Comparison of ENCODE assay signal across 1 cellular context in genomic region chr6:80287607-80288006, GRCh38.
TF ChIP-seq lines count a peak whose summit lies in the region.

No MANE protein-coding gene starts in this region.

TF ChIP-seq in WTC11, 78 proteins besides CTCF, POLR2A, EP300 and RAD21 (continued from another document):
- TF ChIP-seq ARID4B (CRISPR knock-in tag; IDR thresholded peaks at IDR 0.05; ENCODE audit: borderline replicate concordance): no peak
- TF ChIP-seq OVOL2 (CRISPR knock-in tag; IDR thresholded peaks at IDR 0.05; ENCODE audit: borderline replicate concordance): no peak
- TF ChIP-seq CBFB (CRISPR knock-in tag; IDR thresholded peaks at IDR 0.05; ENCODE audit: low read depth): no peak
- TF ChIP-seq GABPB1 (CRISPR knock-in tag; IDR thresholded peaks at IDR 0.05): no peak
- TF ChIP-seq SOX15 (CRISPR knock-in tag; IDR thresholded peaks at IDR 0.05): no peak
- TF ChIP-seq, protein P1, sequence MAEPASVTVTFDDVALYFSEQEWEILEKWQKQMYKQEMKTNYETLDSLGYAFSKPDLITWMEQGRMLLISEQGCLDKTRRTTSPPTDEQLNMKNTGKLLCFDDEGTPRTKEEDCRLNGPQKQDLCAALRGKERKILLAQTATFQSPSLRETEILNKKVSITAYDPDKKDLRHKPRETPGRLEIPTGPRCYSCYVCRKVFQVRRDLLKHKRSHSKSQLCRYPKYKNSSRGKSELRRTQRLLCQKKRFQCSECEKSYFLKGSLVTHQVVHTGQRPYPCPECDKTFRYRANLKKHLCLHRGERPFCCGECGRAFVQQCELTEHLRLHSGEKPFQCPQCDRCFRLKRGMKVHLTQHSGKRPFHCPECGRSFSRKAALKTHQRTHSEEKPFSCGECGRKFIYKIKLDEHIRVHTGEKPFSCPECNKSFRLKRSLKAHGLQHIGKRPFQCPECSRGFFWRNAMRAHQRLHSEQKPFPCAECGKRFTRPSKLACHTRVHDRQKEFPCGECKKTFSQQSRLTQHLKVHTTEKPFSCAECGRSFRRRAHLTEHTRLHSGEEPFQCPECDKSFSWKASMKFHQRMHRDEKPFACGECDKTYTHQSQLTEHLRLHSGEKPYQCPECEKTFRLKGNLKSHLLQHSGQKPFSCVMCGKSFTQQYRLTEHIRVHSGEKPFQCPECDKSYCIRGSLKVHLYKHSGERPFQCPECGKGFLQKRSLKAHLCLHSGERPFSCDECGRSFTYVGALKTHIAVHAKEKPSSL (CRISPR knock-in tag; conservative IDR thresholded peaks at IDR 0.05): no peak
- TF ChIP-seq RORB (CRISPR knock-in tag; IDR thresholded peaks at IDR 0.05): no peak
- TF ChIP-seq ZNF396 (CRISPR knock-in tag; IDR thresholded peaks at IDR 0.05; ENCODE audit: borderline replicate concordance): no peak
- TF ChIP-seq ZNF219 (CRISPR knock-in tag; IDR thresholded peaks at IDR 0.05; ENCODE audit: borderline replicate concordance): no peak
- TF ChIP-seq, protein P2, sequence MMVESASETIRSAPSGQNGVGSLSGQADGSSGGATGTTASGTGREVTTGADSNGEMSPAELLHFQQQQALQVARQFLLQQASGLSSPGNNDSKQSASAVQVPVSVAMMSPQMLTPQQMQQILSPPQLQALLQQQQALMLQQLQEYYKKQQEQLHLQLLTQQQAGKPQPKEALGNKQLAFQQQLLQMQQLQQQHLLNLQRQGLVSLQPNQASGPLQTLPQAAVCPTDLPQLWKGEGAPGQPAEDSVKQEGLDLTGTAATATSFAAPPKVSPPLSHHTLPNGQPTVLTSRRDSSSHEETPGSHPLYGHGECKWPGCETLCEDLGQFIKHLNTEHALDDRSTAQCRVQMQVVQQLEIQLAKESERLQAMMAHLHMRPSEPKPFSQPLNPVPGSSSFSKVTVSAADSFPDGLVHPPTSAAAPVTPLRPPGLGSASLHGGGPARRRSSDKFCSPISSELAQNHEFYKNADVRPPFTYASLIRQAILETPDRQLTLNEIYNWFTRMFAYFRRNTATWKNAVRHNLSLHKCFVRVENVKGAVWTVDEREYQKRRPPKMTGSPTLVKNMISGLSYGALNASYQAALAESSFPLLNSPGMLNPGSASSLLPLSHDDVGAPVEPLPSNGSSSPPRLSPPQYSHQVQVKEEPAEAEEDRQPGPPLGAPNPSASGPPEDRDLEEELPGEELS (CRISPR knock-in tag; IDR thresholded peaks at IDR 0.05): no peak
- TF ChIP-seq, protein P3, sequence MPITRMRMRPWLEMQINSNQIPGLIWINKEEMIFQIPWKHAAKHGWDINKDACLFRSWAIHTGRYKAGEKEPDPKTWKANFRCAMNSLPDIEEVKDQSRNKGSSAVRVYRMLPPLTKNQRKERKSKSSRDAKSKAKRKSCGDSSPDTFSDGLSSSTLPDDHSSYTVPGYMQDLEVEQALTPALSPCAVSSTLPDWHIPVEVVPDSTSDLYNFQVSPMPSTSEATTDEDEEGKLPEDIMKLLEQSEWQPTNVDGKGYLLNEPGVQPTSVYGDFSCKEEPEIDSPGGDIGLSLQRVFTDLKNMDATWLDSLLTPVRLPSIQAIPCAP (CRISPR knock-in tag; IDR thresholded peaks at IDR 0.05): no peak
- TF ChIP-seq ZNF423 (CRISPR knock-in tag; IDR thresholded peaks at IDR 0.05): no peak
- TF ChIP-seq, protein P4, sequence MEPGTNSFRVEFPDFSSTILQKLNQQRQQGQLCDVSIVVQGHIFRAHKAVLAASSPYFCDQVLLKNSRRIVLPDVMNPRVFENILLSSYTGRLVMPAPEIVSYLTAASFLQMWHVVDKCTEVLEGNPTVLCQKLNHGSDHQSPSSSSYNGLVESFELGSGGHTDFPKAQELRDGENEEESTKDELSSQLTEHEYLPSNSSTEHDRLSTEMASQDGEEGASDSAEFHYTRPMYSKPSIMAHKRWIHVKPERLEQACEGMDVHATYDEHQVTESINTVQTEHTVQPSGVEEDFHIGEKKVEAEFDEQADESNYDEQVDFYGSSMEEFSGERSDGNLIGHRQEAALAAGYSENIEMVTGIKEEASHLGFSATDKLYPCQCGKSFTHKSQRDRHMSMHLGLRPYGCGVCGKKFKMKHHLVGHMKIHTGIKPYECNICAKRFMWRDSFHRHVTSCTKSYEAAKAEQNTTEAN (CRISPR knock-in tag; IDR thresholded peaks at IDR 0.05): no peak
- TF ChIP-seq ZNF512 (CRISPR knock-in tag; IDR thresholded peaks at IDR 0.05; ENCODE audit: borderline replicate concordance): no peak
- no peak for TF ChIP-seq ZNF121 (CRISPR knock-in tag; IDR thresholded peaks at IDR 0.05)
